14 cellular contexts compared by ENCODE assay signal in the genomic region with DNA sequence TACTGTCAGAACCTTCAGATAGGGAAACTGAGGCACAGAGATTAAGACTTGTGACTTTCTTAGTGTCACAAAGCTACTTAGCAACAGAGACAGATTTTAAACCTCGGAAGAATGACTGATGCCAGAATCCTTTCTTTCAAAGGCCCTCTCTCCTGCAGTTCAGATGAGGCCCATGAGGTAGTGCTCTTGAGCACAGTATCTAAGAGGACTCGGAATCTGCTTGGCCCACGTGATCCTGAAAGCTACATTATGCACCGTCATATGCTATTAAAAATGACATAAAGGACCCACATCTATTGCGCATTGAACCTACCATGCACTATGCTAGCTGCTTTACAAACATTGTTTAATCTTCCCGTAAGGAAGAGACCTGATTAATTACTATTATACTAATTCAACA.
DNase-seq lines count a peak whose midpoint lies in the region; ATAC-seq and TF ChIP-seq lines count a peak whose summit lies in the region.
"Had no signal": no experiment of that assay in that cellular context is flagged by ENCODE, and none has a peak within 500 bp of the region (broad histone marks: within the 10 kb centered on the region; RNA-seq: fewer than 3 reads in every experiment).

No MANE protein-coding gene starts in this region.

- 27 to 28% methylated on average over 6 of the region's 6 CpGs for WGBS in GM23248 (ENCODE audit: low coverage in 1 of 2, low lambda C conversion rate in 2 of 2, missing lambda C conversion rate in 2 of 2), 2 experiments

- H3K27ac Mint-ChIP-seq in Calu3 (ENCODE audit: unreplicated experiment), result no peak overlapping the region
- H3K27ac Mint-ChIP-seq in activated naive CD4-positive, alpha-beta T cell treated with anti-CD3 and anti-CD28 coated beads for 36 hours, result no peak overlapping the region

- POLR2A ChIA-PET in OCI-LY7 (lab: Charles Lee), result interaction anchor here (0.8 to 1.6 kb wide), 2 partner anchors 12 to 45 kb away, joined by 3 to 5 read pairs; no protein-coding TSS in a partner anchor

- H3K79me2 ChIP-seq in GM23248 (ENCODE audit: insufficient read depth) (no peaks in the 10 kb centered on the region), OCI-LY7 (ENCODE audit: insufficient read depth, low read depth, low read length) (no peaks in the 10 kb centered on the region)

- H3K36me3 ChIP-seq in BE2C, result no peaks in the 10 kb centered on the region
- H3K36me3 ChIP-seq in GM23248 (ENCODE audit: low read depth), result no peaks in the 10 kb centered on the region
- H3K36me3 ChIP-seq in OCI-LY7 (ENCODE audit: insufficient read depth, low read length), result no peaks in the 10 kb centered on the region

- no peak overlapping the region for H3K27ac ChIP-seq in GM23248
- H3K27ac ChIP-seq in OCI-LY7 (ENCODE audit: low read depth, low read length, poor library complexity, severe bottlenecking), result no peak overlapping the region
- H3K27ac ChIP-seq: skin epidermis, VCaP had no signal

- no peaks in the 10 kb centered on the region for H3K36me3 Mint-ChIP-seq in Calu3 (ENCODE audit: insufficient read depth, unreplicated experiment)
- no peaks in the 10 kb centered on the region for H3K36me3 Mint-ChIP-seq in activated naive CD4-positive, alpha-beta T cell treated with anti-CD3 and anti-CD28 coated beads for 36 hours (ENCODE audit: low read depth)

- H3K27me3 ChIP-seq in BE2C (no peaks in the 10 kb centered on the region), GM23248 (replicated peaks; ENCODE audit: insufficient read depth) (no peaks in the 10 kb centered on the region; the same call in 1 of the 2 replicates)

- no peaks in the 10 kb centered on the region for H3K9me3 Mint-ChIP-seq in Calu3 (ENCODE audit: low read depth, unreplicated experiment)
- peaks cover 3% of the 10 kb centered on the region for H3K9me3 Mint-ChIP-seq in activated naive CD4-positive, alpha-beta T cell treated with anti-CD3 and anti-CD28 coated beads for 36 hours

- peak; percentile 38 for DNase-seq in BE2C
- DNase-seq in GM23248, result peak; percentile 36
- DNase-seq in OCI-LY7 (ENCODE audit: low spot score), result peak; percentile 24
- peak; percentile 5 for DNase-seq in iPS DF 19.7 (ENCODE audit: low read depth, low spot score)
- no peak for DNase-seq in mesenteric fat pad (ENCODE audit: low spot score)
- DNase-seq in Calu3, result no peak
- no peak for DNase-seq in activated naive CD4-positive, alpha-beta T cell treated with anti-CD3 and anti-CD28 coated beads for 36 hours
- DNase-seq: activated naive CD4-positive, alpha-beta T cell treated with anti-CD3 and anti-CD28 coated beads, Interleukin-2, amount 50 U/mL, for 16 hours; EL; left ventricle myocardium superior; NCI-H526 treated with DMSO at 0.1 percent for 48 hours had no signal

- no peaks in the 10 kb centered on the region for H4K20me1 ChIP-seq in GM23248 (ENCODE audit: insufficient read depth)
- no peaks in the 10 kb centered on the region for H4K20me1 ChIP-seq in OCI-LY7 (ENCODE audit: insufficient read depth, low read length)

- in situ Hi-C loops in GM23248 (cut with MboI), result no loop called here

- peak; percentile 67 for TF ChIP-seq CTCF in BE2C (IDR thresholded peaks at IDR 0.05; ENCODE audit: low read depth, low read length)
- TF ChIP-seq CTCF in OCI-LY7 (conservative IDR thresholded peaks at IDR 0.05; ENCODE audit: low read length), result peak; percentile 65; the same call in 1 of the 2 replicates
- no peak for TF ChIP-seq CTCF in Calu3 (IDR thresholded peaks at IDR 0.05; ENCODE audit: unreplicated experiment)

- H3K4me3 Mint-ChIP-seq in Calu3 (ENCODE audit: low read depth, unreplicated experiment), result no peak overlapping the region
- no peak overlapping the region for H3K4me3 Mint-ChIP-seq in activated naive CD4-positive, alpha-beta T cell treated with anti-CD3 and anti-CD28 coated beads for 36 hours

- no peaks in the 10 kb centered on the region for H3K4me1 ChIP-seq in BE2C
- no peaks in the 10 kb centered on the region for H3K4me1 ChIP-seq in GM23248 (ENCODE audit: insufficient read depth)
- no peaks in the 10 kb centered on the region for H3K4me1 ChIP-seq in OCI-LY7 (ENCODE audit: insufficient read depth, low read length, poor library complexity, severe bottlenecking)

- H3K4me2 ChIP-seq in GM23248 (ENCODE audit: unreplicated experiment), result no peak overlapping the region
- no peak overlapping the region for H3K4me2 ChIP-seq in OCI-LY7 (ENCODE audit: low read length)

- H3K27me3 Mint-ChIP-seq in Calu3 (ENCODE audit: unreplicated experiment), result peaks cover 34% of the 10 kb centered on the region
- no peaks in the 10 kb centered on the region for H3K27me3 Mint-ChIP-seq in activated naive CD4-positive, alpha-beta T cell treated with anti-CD3 and anti-CD28 coated beads for 36 hours (ENCODE audit: low read depth)

- H3K4me1 Mint-ChIP-seq in Calu3 (ENCODE audit: low read depth, unreplicated experiment), result no peaks in the 10 kb centered on the region
- no peaks in the 10 kb centered on the region for H3K4me1 Mint-ChIP-seq in activated naive CD4-positive, alpha-beta T cell treated with anti-CD3 and anti-CD28 coated beads for 36 hours (ENCODE audit: low read depth)

- no peaks in the 10 kb centered on the region for H3F3A ChIP-seq in GM23248 (ENCODE audit: insufficient read depth)

- intact Hi-C loops in OCI-LY7 (cut with micrococcal nuclease; ENCODE audit: unreplicated experiment) (loop anchor here (10.0 kb wide), 1 partner anchor 130 kb away; no protein-coding TSS in a partner anchor), Calu3 (cut with micrococcal nuclease; ENCODE audit: unreplicated experiment) (no loop called here)
- intact Hi-C loops in activated naive CD4-positive, alpha-beta T cell treated with anti-CD3 and anti-CD28 coated beads for 36 hours (cut with micrococcal nuclease), result no loop called here

- H3K4me3 ChIP-seq in BE2C (ENCODE audit: low read depth, low read length) (no peak overlapping the region), GM23248 (no peak overlapping the region), OCI-LY7 (ENCODE audit: low read depth, low read length, poor library complexity, severe bottlenecking) (no peak overlapping the region)
- H3K4me3 ChIP-seq: skin epidermis had no signal

- H3K9me2 ChIP-seq in GM23248 (ENCODE audit: insufficient read depth) (no peaks in the 10 kb centered on the region), OCI-LY7 (ENCODE audit: insufficient read depth, low read length) (no peaks in the 10 kb centered on the region)

- ATAC-seq in HG02623 (IDR thresholded peaks at IDR 0.05; ENCODE audit: unreplicated experiment), result no peak
- ATAC-seq: left ventricle myocardium superior had no signal

- no peak overlapping the region for H3K9ac ChIP-seq in GM23248

- H3K9me3 ChIP-seq in BE2C (no peaks in the 10 kb centered on the region), GM23248 (ENCODE audit: low read depth) (no peaks in the 10 kb centered on the region), OCI-LY7 (ENCODE audit: low read length) (no peaks in the 10 kb centered on the region)

- BruUV-seq in OCI-LY7 (replicated peaks; lab: Mats Ljungman, UMichigan) (no TSS peak), Calu3 (replicated peaks; lab: Mats Ljungman, UMichigan) (no TSS peak)

- no peak overlapping the region for H2AFZ ChIP-seq in GM23248
- H2AFZ ChIP-seq in OCI-LY7 (ENCODE audit: low read length), result no peak overlapping the region

- CTCF ChIA-PET in OCI-LY7 (lab: Charles Lee; ENCODE audit: unreplicated experiment), result no interaction called here
- CTCF ChIA-PET in Calu3 (lab: Charles Lee), result interaction anchor here (1.2 kb wide), 1 partner anchor 135 kb away, joined by 3 read pairs; no protein-coding TSS in a partner anchor
- CTCF ChIA-PET in activated naive CD4-positive, alpha-beta T cell treated with anti-CD3 and anti-CD28 coated beads for 36 hours (lab: Charles Lee), result interaction anchor here (0.6 kb wide), 1 partner anchor 16 kb away, joined by 4 read pairs; no protein-coding TSS in a partner anchor

Comparison
In these comparisons a context has a peak if more than half of its experiments do, and no peak if none do; other contexts are left out.
1. DNase-seq: peak in BE2C (single experiment), GM23248 (single experiment), OCI-LY7 (single experiment) and iPS DF 19.7 (single experiment); none in mesenteric fat pad (single experiment), Calu3 (single experiment) and activated naive CD4-positive, alpha-beta T cell treated with anti-CD3 and anti-CD28 coated beads for 36 hours (single experiment).